ENCODE assay signal across 8 cellular contexts in the genomic region with DNA sequence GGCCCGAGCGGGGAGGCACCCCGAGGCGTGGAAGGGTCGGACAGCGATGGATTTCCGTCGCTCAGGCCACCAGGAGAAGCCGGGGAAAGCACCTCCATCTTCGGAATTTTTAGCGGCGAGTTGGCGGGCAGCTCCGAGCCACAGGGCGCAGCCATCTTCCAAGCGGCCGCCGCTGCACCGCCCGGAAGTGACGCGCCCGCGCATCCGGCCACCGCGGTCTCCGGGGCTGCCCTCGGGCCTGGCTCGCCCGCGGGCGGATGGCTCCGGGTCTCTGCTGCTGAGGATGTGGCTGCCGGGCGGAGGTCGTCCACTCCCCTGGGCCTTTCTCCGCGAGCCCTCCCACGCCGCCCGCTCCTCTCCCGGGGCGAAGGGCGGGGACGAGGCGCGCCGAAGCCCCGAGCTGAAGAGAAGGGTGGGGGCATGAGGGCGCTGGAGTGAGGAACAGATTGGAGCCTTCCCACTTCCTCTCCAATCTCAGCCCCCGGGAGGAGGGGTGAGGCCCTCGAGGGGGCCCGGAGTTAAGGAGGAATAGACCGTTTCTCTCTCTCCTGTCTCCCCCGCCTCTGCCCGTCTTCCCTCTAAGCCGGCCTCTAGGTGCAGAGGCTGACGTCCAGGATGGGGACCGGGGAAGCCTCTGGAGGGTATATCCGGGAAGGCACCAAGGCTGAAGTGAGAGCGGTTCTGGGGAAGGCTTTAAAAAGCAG. TPM values are rescaled to one million over a fixed set of nuclear protein-coding genes. Genes with fewer than 3 reads are reported as not detected.
DNase-seq lines count a peak whose midpoint lies in the region; ATAC-seq and TF ChIP-seq lines count a peak whose summit lies in the region.

A gene (minus strand): TSS at position 181 of the 704 bp plus-strand sequence. CDS start 26 bp downstream, at position 155.

- H3K4me1 ChIP-seq in PC-3 (ENCODE audit: insufficient read depth, low read length) (peaks cover 39% of the 10 kb centered on the region), esophagus squamous epithelium (peaks cover 13 to 45% (median 20%) of the 10 kb centered on the region in 3 donors)

- H3K27me3 Mint-ChIP-seq in Calu3 (ENCODE audit: unreplicated experiment): no peaks in the 10 kb centered on the region
- H3K27me3 Mint-ChIP-seq in activated T-cell treated with anti-CD3 and anti-CD28 coated beads, Interleukin-2, amount 50 U/mL, for 72 hours (ENCODE audit: low read depth): no peaks in the 10 kb centered on the region

- ATAC-seq in GM21360 (IDR thresholded peaks at IDR 0.05; ENCODE audit: unreplicated experiment) (peak; percentile 84), PC-3 (peak; percentile 77)
- peak; percentile 95 to 96 for ATAC-seq in activated T-cell treated with anti-CD3 and anti-CD28 coated beads, Interleukin-2, amount 50 U/mL, for 72 hours (replicated peaks in 1 of 2)

- no peaks in the 10 kb centered on the region for H3K4me1 Mint-ChIP-seq in Calu3 (ENCODE audit: low read depth, unreplicated experiment)
- H3K4me1 Mint-ChIP-seq in activated T-cell treated with anti-CD3 and anti-CD28 coated beads, Interleukin-2, amount 50 U/mL, for 72 hours (ENCODE audit: low read depth): peaks cover 37% of the 10 kb centered on the region

- peak within 1 kb of the TSS; percentile 99 for H3K4me3 Mint-ChIP-seq in Calu3 (ENCODE audit: low read depth, unreplicated experiment)
- H3K4me3 Mint-ChIP-seq in activated T-cell treated with anti-CD3 and anti-CD28 coated beads, Interleukin-2, amount 50 U/mL, for 72 hours: peak within 1 kb of the TSS; percentile 94 to 97

- peak in 2 of 4 donors; percentile 84 to 88 for TF ChIP-seq POLR2A in esophagus squamous epithelium (IDR thresholded peaks at IDR 0.05)

- H3K4me2 ChIP-seq in PC-3 (ENCODE audit: low read length): peak within 1 kb of the TSS; percentile 80

- intact Hi-C loops in Calu3 (cut with micrococcal nuclease; ENCODE audit: unreplicated experiment): loop anchor here (2.0 kb wide), 1 partner anchor 36 kb away; no protein-coding TSS in a partner anchor
- intact Hi-C loops in PC-3 (cut with micrococcal nuclease): loop anchor here (2.0 kb wide), 2 partner anchors 14 to 66 kb away; no protein-coding TSS in a partner anchor
- intact Hi-C loops in esophagus squamous epithelium (cut with DNase I): no loop called here

- TF ChIP-seq CTCF in Calu3 (IDR thresholded peaks at IDR 0.05; ENCODE audit: unreplicated experiment): no peak
- no peak for TF ChIP-seq CTCF in PC-3 (conservative IDR thresholded peaks at IDR 0.05; ENCODE audit: low read depth, low read length)
- TF ChIP-seq CTCF in esophagus squamous epithelium (IDR thresholded peaks at IDR 0.05): peak in 2 of 6 experiments; percentile 7 to 8

- no peaks in the 10 kb centered on the region for H3K9me3 Mint-ChIP-seq in Calu3 (ENCODE audit: low read depth, unreplicated experiment)
- H3K9me3 Mint-ChIP-seq in activated T-cell treated with anti-CD3 and anti-CD28 coated beads, Interleukin-2, amount 50 U/mL, for 72 hours: no peaks in the 10 kb centered on the region

- H3K9ac ChIP-seq in PC-3 (ENCODE audit: low read length): peak within 1 kb of the TSS; percentile 90

- H3K4me3 ChIP-seq in PC-3 (ENCODE audit: low read length): peak within 1 kb of the TSS; percentile 70
- H3K4me3 ChIP-seq in esophagus squamous epithelium: peak within 1 kb of the TSS; percentile 88 to 99 (median 94)

- CTCF ChIA-PET in Calu3 (lab: Charles Lee) (interaction anchor here (0.6 to 1.4 kb wide), 2 partner anchors 36 to 37 kb away, joined by 4 to 5 read pairs; no protein-coding TSS in a partner anchor), PC-3 (lab: Charles Lee) (interaction anchor here (4.5 kb wide), 1 partner anchor 36 kb away, joined by 48 read pairs; no protein-coding TSS in a partner anchor)

- peaks cover 54% of the 10 kb centered on the region for H3K79me2 ChIP-seq in PC-3 (ENCODE audit: low read length)

- H3K36me3 Mint-ChIP-seq in Calu3 (ENCODE audit: insufficient read depth, unreplicated experiment): peaks cover 15% of the 10 kb centered on the region
- peaks cover 0 to 2% of the 10 kb centered on the region in 2 donors for H3K36me3 Mint-ChIP-seq in activated T-cell treated with anti-CD3 and anti-CD28 coated beads, Interleukin-2, amount 50 U/mL, for 72 hours (ENCODE audit: insufficient read depth in 2 of 2)

- peak; percentile 78 for DNase-seq in Calu3
- DNase-seq in HT1080 (ENCODE audit: low read depth): peak; percentile 83
- peak; percentile 76 for DNase-seq in PC-3
- peak; percentile 86 to 91 for DNase-seq in activated T-cell treated with anti-CD3 and anti-CD28 coated beads, Interleukin-2, amount 50 U/mL, for 72 hours
- DNase-seq in esophagus squamous epithelium (lab: John Stamatoyannopoulos, UW): peak; percentile 24
- DNase-seq in myocyte (ENCODE audit: low read depth): peak; percentile 85
- DNase-seq in stimulated activated CD8-positive, alpha-beta memory T cell treated with anti-CD3 and anti-CD28 coated beads, Interleukin-7, amount 100 ng/mL, for 48 hours (ENCODE audit: extremely low read depth in 1 of 2, low read depth in 1 of 2): peak; percentile 64 to 77

- no peaks in the 10 kb centered on the region for H3K27me3 ChIP-seq in PC-3 (ENCODE audit: low read length)
- H3K27me3 ChIP-seq in esophagus squamous epithelium: no peaks in the 10 kb centered on the region

- H3K9me2 ChIP-seq in PC-3 (replicated peaks; ENCODE audit: low read length): no peaks in the 10 kb centered on the region

- no peaks in the 10 kb centered on the region for H3F3A ChIP-seq in PC-3 (ENCODE audit: low read length, unreplicated experiment)

- WGBS in esophagus squamous epithelium, 2 donors: 0% methylated on average over 10 to 11 of the region's 62 CpGs

- BruUV-seq in Calu3 (replicated peaks; lab: Mats Ljungman, UMichigan): no TSS peak
- no TSS peak for BruUV-seq in PC-3 (replicated peaks; lab: Mats Ljungman, UMichigan)

- H4K20me1 ChIP-seq in PC-3 (ENCODE audit: low read length): peaks cover 20% of the 10 kb centered on the region; the same call in 1 of the 2 replicates

- no peaks in the 10 kb centered on the region for H3K9me3 ChIP-seq in PC-3 (ENCODE audit: low read length)
- no peaks in the 10 kb centered on the region for H3K9me3 ChIP-seq in esophagus squamous epithelium

- POLR2A ChIA-PET in PC-3 (lab: Charles Lee; ENCODE audit: unreplicated experiment): interaction anchor here (0.6 to 1.3 kb wide), 3 partner anchors 13 to 36 kb away, joined by 3 to 6 read pairs (median 5); no protein-coding TSS in a partner anchor

- H2AFZ ChIP-seq in PC-3 (ENCODE audit: low read length): peak within 1 kb of the TSS; percentile 92

- peak within 1 kb of the TSS; percentile 78 for H3K27ac Mint-ChIP-seq in Calu3 (ENCODE audit: unreplicated experiment)
- peak within 1 kb of the TSS; percentile 95 for H3K27ac Mint-ChIP-seq in activated T-cell treated with anti-CD3 and anti-CD28 coated beads, Interleukin-2, amount 50 U/mL, for 72 hours

- H3K36me3 ChIP-seq in PC-3 (ENCODE audit: low read depth, low read length): no peaks in the 10 kb centered on the region
- H3K36me3 ChIP-seq in esophagus squamous epithelium: peaks cover 0 to under 1% (median 0%) of the 10 kb centered on the region in 3 donors

- H3K27ac ChIP-seq in PC-3 (ENCODE audit: low read length) (peak within 1 kb of the TSS; percentile 83), esophagus squamous epithelium (peak within 1 kb of the TSS; percentile 95 to 99 (median 98))

RNA-seq across cellular contexts. Expression of the gene that starts here (rescaled TPM):
- total RNA-seq in Calu3 (2022) (12.6 and 13.0 TPM in 2 replicates), PC-3 (2014; rRNA removed) (29.5 and 32.6 TPM in 2 replicates), esophagus squamous epithelium (10 to 100 TPM in 1 of 4 donors, 1 to 10 TPM in 3; 5.2 to 16.4 (median 6.7) TPM), myocyte (5.7 and 6.7 TPM in 2 replicates)
- total RNA-seq in HT1080 (2014; rRNA removed; shearing (Covaris generic)): 13.7 and 14.5 TPM in 2 replicates
- polyA plus RNA-seq in HT1080 (2015; cell fraction: cytosol; rRNA removed): 7.5 and 8.0 TPM in 2 replicates
- 34.3 and 37.6 TPM in 2 replicates for polyA plus RNA-seq in HT1080 (2015; cell fraction: nucleus; rRNA removed)
- 10 to 100 TPM; 11.1 to 12.5 TPM for total RNA-seq in activated T-cell treated with anti-CD3 and anti-CD28 coated beads, Interleukin-2, amount 50 U/mL, for 72 hours
- 4.2 TPM for polyA plus RNA-seq in myocyte (2012)

Comparison
In these comparisons a context has a peak if more than half of its experiments do, and no peak if none do; other contexts are left out.
1. Peak in every context shown above with its lines: DNase-seq, ATAC-seq, H3K4me3 ChIP-seq and H3K27ac ChIP-seq.
2. DNase-seq: peak in every context shown above with its lines; median percentile 88 in activated T-cell treated with anti-CD3 and anti-CD28 coated beads, Interleukin-2, amount 50 U/mL, for 72 hours; 85 in myocyte; 83 in HT1080; 78 in Calu3; 76 in PC-3; 70 in stimulated activated CD8-positive, alpha-beta memory T cell treated with anti-CD3 and anti-CD28 coated beads, Interleukin-7, amount 100 ng/mL, for 48 hours; 24 in esophagus squamous epithelium.